Comparison of ENCODE assay signal across 8 cellular contexts in the genomic region with DNA sequence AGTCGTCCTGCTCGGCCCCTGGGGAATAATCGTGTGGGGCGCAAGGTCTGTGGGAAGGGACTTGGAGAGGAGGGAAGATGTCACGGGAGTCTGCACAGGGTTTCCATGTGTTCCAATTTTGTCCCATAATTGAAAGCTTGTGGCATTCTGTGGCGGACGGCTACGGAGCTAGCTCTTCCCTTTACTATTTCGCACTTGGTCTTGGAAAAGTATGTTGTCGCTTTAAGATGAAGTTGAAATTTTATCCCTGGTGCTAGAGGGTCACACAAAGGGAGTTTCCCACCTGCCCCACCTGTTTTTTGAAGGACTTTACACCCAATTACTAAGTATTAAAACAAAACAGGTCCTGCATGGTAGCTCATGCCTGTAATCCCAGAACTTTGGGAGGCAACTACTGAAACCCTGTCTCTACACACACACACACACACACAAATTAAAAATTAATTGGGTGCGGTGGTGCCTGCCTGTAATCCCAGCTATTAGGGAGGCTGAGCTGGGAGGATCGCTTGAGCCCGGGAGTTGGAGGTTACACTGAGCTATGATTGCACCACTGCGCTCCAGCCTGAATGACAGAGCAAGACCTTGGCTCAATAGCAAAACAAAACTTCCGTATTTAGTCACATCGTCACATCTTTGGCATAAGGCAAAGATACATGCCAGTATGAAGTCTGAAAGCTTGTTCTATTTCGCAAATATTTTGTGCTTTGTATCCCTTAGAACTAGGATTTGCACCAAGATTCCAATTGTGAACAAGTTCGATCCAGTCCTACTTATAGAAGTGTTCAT. TPM values are rescaled to one million over a fixed set of nuclear protein-coding genes. Genes with fewer than 3 reads are reported as not detected.
DNase-seq lines count a peak whose midpoint lies in the region; ATAC-seq and TF ChIP-seq lines count a peak whose summit lies in the region.

No MANE protein-coding gene starts in this region.

- no peak overlapping the region for H2AFZ ChIP-seq in OCI-LY1 (ENCODE audit: low read length)

- H3K4me3 Mint-ChIP-seq in chondrocyte (ENCODE audit: unreplicated experiment), result peak overlapping the region; percentile 94

- H3K9ac ChIP-seq in OCI-LY1 (ENCODE audit: low read length), result peak overlapping the region; percentile 74

- H3K9me3 ChIP-seq in OCI-LY1 (ENCODE audit: low read length) (no peaks in the 10 kb centered on the region), right lobe of liver (no peaks in the 10 kb centered on the region), thymus (ENCODE audit: control insufficient read depth) (no peaks in the 10 kb centered on the region)

- ATAC-seq in right lobe of liver, result peak in 3 of 4 donors; percentile 0 to 22 (median 9)

- in situ Hi-C loops in GM13977 (cut with MboI; ENCODE audit: low pct_unique_long_range_greater_than_20kb, low sequenced_read_pairs, unreplicated experiment), result no loop called here
- in situ Hi-C loops in ACHN (cut with HindIII; ENCODE audit: low pct_ligation_motif_present, low pct_unique_long_range_greater_than_20kb, low sequenced_read_pairs), result no loop called here

- peaks cover 30% of the 10 kb centered on the region; the same call in 1 of the 2 replicates for H3K79me2 ChIP-seq in OCI-LY1 (ENCODE audit: insufficient read depth, low read length)

- no peaks in the 10 kb centered on the region for H3K9me3 Mint-ChIP-seq in chondrocyte (ENCODE audit: low read depth)

- H3F3A ChIP-seq in OCI-LY1 (ENCODE audit: insufficient read depth, low read length), result 0 out of 2 replicates have a peak, but pooled peaks cover 4% of the 10 kb centered on the region

- TF ChIP-seq CTCF in GM13977 (IDR thresholded peaks at IDR 0.05; ENCODE audit: extremely low read depth, insufficient read depth, missing control alignments) (no peak), OCI-LY1 (IDR thresholded peaks at IDR 0.05; ENCODE audit: low read length) (no peak), chondrocyte (IDR thresholded peaks at IDR 0.05) (no peak), right lobe of liver (IDR thresholded peaks at IDR 0.05) (no peak)

- peaks cover 28% of the 10 kb centered on the region for H3K36me3 Mint-ChIP-seq in chondrocyte (ENCODE audit: low read depth)

- H3K4me1 ChIP-seq in OCI-LY1 (ENCODE audit: insufficient read depth, low read length, severe bottlenecking) (peaks cover 27% of the 10 kb centered on the region), right lobe of liver (peaks cover 0 to 33% (median 15%) of the 10 kb centered on the region in 4 donors), thymus (ENCODE audit: control insufficient read depth, insufficient read depth, low read length) (peaks cover 6% of the 10 kb centered on the region)

- intact Hi-C loops in right lobe of liver (cut with DNase I), result no loop called here

- peak overlapping the region; percentile 87 for H3K4me2 ChIP-seq in OCI-LY1 (ENCODE audit: low read length)

- no peak for TF ChIP-seq POLR2A in right lobe of liver (IDR thresholded peaks at IDR 0.05)

- no peaks in the 10 kb centered on the region for H3K27me3 Mint-ChIP-seq in chondrocyte (ENCODE audit: low read depth)

- peak overlapping the region; percentile 98 for H3K27ac Mint-ChIP-seq in chondrocyte (ENCODE audit: unreplicated experiment)

- H3K36me3 ChIP-seq in OCI-LY1 (ENCODE audit: insufficient read depth, low read length) (peaks cover 44% of the 10 kb centered on the region), right lobe of liver (peaks cover 9 to 36% (median 29%) of the 10 kb centered on the region in 4 donors), thymus (ENCODE audit: control insufficient read depth, insufficient read depth) (peaks cover 29% of the 10 kb centered on the region)

- H3K27me3 ChIP-seq in OCI-LY1 (ENCODE audit: insufficient read depth, low read length) (no peaks in the 10 kb centered on the region), right lobe of liver (no peaks in the 10 kb centered on the region), thymus (ENCODE audit: control insufficient read depth, insufficient read depth) (no peaks in the 10 kb centered on the region)

- H3K9me2 ChIP-seq in OCI-LY1 (ENCODE audit: low read depth, low read length), result no peaks in the 10 kb centered on the region

- H3K4me1 Mint-ChIP-seq in chondrocyte (ENCODE audit: low read depth), result peaks cover 53% of the 10 kb centered on the region

- DNase-seq in GM13977 (ENCODE audit: low spot score) (peak; percentile 26), chondrocyte (ENCODE audit: low spot score) (no peak), right lobe of liver (peak in 2 of 3 donors; percentile 55 to 63), T-helper 9 cell (no peak), NCI-H187 treated with DMSO at 0.1 percent for 48 hours (lab: John Stamatoyannopoulos, UW) (no peak), ACHN (no peak)

- WGBS in right lobe of liver (ENCODE audit: insufficient coverage, low coverage, low lambda C conversion rate, missing lambda C conversion rate), result 6% methylated on average over 17 of the region's 18 CpGs
- WGBS in thymus, result 41% methylated on average over 18 of the region's 18 CpGs

- H3K27ac ChIP-seq in OCI-LY1 (ENCODE audit: low read depth, low read length, poor library complexity, severe bottlenecking) (peak overlapping the region; percentile 13), right lobe of liver (peak overlapping the region; percentile 94 to 98 (median 95)), thymus (ENCODE audit: low read depth) (peak overlapping the region; percentile 89)

- no peaks in the 10 kb centered on the region for H4K20me1 ChIP-seq in OCI-LY1 (ENCODE audit: insufficient read depth, low read length)

- H3K4me3 ChIP-seq in OCI-LY1 (ENCODE audit: low read depth, low read length, poor library complexity, severe bottlenecking) (peak overlapping the region; percentile 89), right lobe of liver (peak overlapping the region; percentile 63 to 74 (median 68)), thymus (ENCODE audit: low read length) (peak overlapping the region; percentile 99)

RNA-seq across cellular contexts. Expression of a gene that starts 1.0 kb away (rescaled TPM):
- total RNA-seq in chondrocyte (2,987 to 3,118 TPM (median 2,990 TPM) in 3 replicates), right lobe of liver (1,000 to 10,000 TPM; 1,466 to 3,393 (median 2,295) TPM)
- polyA plus RNA-seq in thymus, result 12,260 TPM

Comparison
In these comparisons a context has a peak if more than half of its experiments do, and no peak if none do; other contexts are left out.
1. DNase-seq: peak in GM13977 (single experiment) and right lobe of liver (2 of 3); none in chondrocyte (single experiment), T-helper 9 cell (single experiment), NCI-H187 treated with DMSO at 0.1 percent for 48 hours (single experiment) and ACHN (single experiment).
2. H3K27ac ChIP-seq: peak in every context shown above with its lines; median percentile 95 in right lobe of liver; 89 in thymus; 13 in OCI-LY1.
3. Peak in every context shown above with its lines, with median percentiles within 50 percentile points of each other: H3K4me3 ChIP-seq.